ENCODE assay signal across 17 cellular contexts in the genomic region with DNA sequence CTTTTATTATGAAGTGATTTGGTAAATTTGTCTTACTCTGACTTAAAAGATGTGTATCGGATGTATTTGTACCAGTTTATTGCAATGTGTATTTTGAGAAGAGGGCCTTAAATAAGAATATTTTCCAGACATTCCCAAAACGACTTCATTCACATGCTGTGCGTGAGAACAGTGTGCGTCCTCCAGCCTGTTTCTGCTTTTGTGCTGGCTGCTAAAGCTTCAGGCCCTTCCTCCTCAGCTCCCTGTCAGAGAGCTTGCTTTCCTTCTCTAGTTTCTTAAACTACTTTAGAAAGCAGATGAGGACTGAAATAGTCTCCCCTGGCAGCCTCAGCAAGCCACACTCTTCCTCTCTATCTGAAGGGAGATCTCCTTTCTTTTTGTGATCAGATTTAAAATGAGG.
DNase-seq lines count a peak whose midpoint lies in the region; ATAC-seq, FAIRE-seq and TF ChIP-seq lines count a peak whose summit lies in the region.
"Had no signal": no experiment of that assay in that cellular context is flagged by ENCODE, and none has a peak within 500 bp of the region (broad histone marks: within the 10 kb centered on the region; RNA-seq: fewer than 3 reads in every experiment).

No MANE protein-coding gene starts in this region.

- no peak overlapping the region for H3K14ac ChIP-seq in H1 (ENCODE audit: insufficient read length)

- H3F3A ChIP-seq in GM23338 (replicated peaks; ENCODE audit: low read depth) = no peaks in the 10 kb centered on the region

- H4K8ac ChIP-seq in H1 (ENCODE audit: extremely low read depth, insufficient read depth, low read length) = no peak overlapping the region

- H3K36me3 Mint-ChIP-seq in GM23338 (ENCODE audit: low read depth) = peaks cover 10% of the 10 kb centered on the region

- CTCF ChIA-PET in H1 (lab: Charles Lee; ENCODE audit: partially characterized antibody) = no interaction called here

- H3K27ac ChIP-seq in GM23338 (ENCODE audit: low read depth) (no peak overlapping the region), H1 (ENCODE audit: low read depth, low read length) (no peak overlapping the region)
- H3K27ac ChIP-seq: BLaER1 treated with 17β-estradiol and CSF1 and Interleukin-3, amounts not matched to agents 10 nM and 100 nM; HL-60 had no signal

- H3K9me3 ChIP-seq in H1 (ENCODE audit: insufficient read depth in 2 of 2, low read depth in 1 of 2, low read length in 1 of 2) = no peaks in the 10 kb centered on the region; a peak in 1 of 4 replicates

- no peak for TF ChIP-seq RAD21 in H1 (IDR thresholded peaks at IDR 0.05 in 1 of 2, conservative IDR thresholded peaks at IDR 0.05 in 1 of 2; ENCODE audit: low read depth in 2 of 2, low read length in 2 of 2)

- H3K9me2 ChIP-seq in GM23338 (ENCODE audit: insufficient read depth) = no peaks in the 10 kb centered on the region

- no peak for FAIRE-seq in H1 (lab: Jason Lieb, UNC)
- FAIRE-seq: G401.6, GM12892 had no signal

- peaks cover 6% of the 10 kb centered on the region for H3K27me3 Mint-ChIP-seq in GM23338 (ENCODE audit: insufficient read depth, low read depth, poor library complexity)
- H3K27me3 Mint-ChIP-seq: CD4-positive, alpha-beta T cell had no signal

- no peaks in the 10 kb centered on the region for H3K36me3 ChIP-seq in GM23338 (ENCODE audit: insufficient read depth)
- no peaks in the 10 kb centered on the region for H3K36me3 ChIP-seq in H1 (ENCODE audit: control insufficient read depth in 2 of 4, insufficient read depth in 4 of 4, low read length in 3 of 4)
- H3K36me3 ChIP-seq: BLaER1 treated with 17β-estradiol and CSF1 and Interleukin-3, amounts not matched to agents 10 nM and 100 nM had no signal

- no peak overlapping the region for H3K56ac ChIP-seq in H1 (replicated peaks; ENCODE audit: insufficient read length, low read depth, low read length)

- H3K9me3 Mint-ChIP-seq in GM23338 = peaks cover 15% of the 10 kb centered on the region

- DNase-seq in AG10803 (ENCODE audit: low read depth) = peak; percentile 16
- no peak for DNase-seq in GM23338 (ENCODE audit: low spot score)
- DNase-seq in H1 (ENCODE audit: low read depth in 1 of 2, low spot score in 2 of 2) = no peak
- peak; percentile 33 to 49 for DNase-seq in foreskin fibroblast
- DNase-seq in cerebellar cortex (ENCODE audit: low spot score) = no peak
- no peak for DNase-seq in SW480 (ENCODE audit: low spot score)
- no peak for DNase-seq in Kasumi-1 (lab: John Stamatoyannopoulos, UW)
- DNase-seq in AML-193 (lab: John Stamatoyannopoulos, UW) = no peak
- DNase-seq: CD4-positive, alpha-beta T cell; DMS79; EL; GOT3 had no signal

- H2BK15ac ChIP-seq in H1 (ENCODE audit: low read length) = no peak overlapping the region

- H3K4ac ChIP-seq in H1 (replicated peaks; ENCODE audit: insufficient read length, low read depth, low read length) = no peak overlapping the region

- H3K4me2 ChIP-seq in GM23338 (no peak overlapping the region), H1 (ENCODE audit: insufficient read depth in 1 of 2, low read depth in 2 of 2, low read length in 2 of 2) (no peak overlapping the region)
- H3K4me2 ChIP-seq: BLaER1 treated with 17β-estradiol and CSF1 and Interleukin-3, amounts not matched to agents 10 nM and 100 nM had no signal

- no peak overlapping the region for H3K18ac ChIP-seq in H1 (ENCODE audit: extremely low read depth, low read length)

- 81% methylated on average over 4 of the region's 4 CpGs; no CpG with 5 or more reads in 1 of the 2 experiments for WGBS in H1 (ENCODE audit: extremely low coverage in 1 of 2, insufficient coverage in 1 of 2, insufficient read length in 1 of 2, insufficient replicate concordance in 2 of 2, low coverage in 1 of 2, low lambda C conversion rate in 2 of 2, missing lambda C conversion rate in 1 of 2), 2 experiments

- no peaks in the 10 kb centered on the region for H3K23me2 ChIP-seq in H1 (ENCODE audit: low read depth, low read length)

- no peak overlapping the region for H3K4me3 Mint-ChIP-seq in GM23338
- H3K4me3 Mint-ChIP-seq: CD4-positive, alpha-beta T cell had no signal

- no peak overlapping the region for H2BK12ac ChIP-seq in H1 (ENCODE audit: low read depth, low read length)

- no peak overlapping the region for H3K9ac ChIP-seq in H1 (replicated peaks in 1 of 4; ENCODE audit: extremely low read depth in 1 of 4, low read depth in 3 of 4, low read length in 3 of 4)
- H3K9ac ChIP-seq: BLaER1 treated with 17β-estradiol and CSF1 and Interleukin-3, amounts not matched to agents 10 nM and 100 nM had no signal

- H3K79me2 ChIP-seq in GM23338 (replicated peaks; ENCODE audit: insufficient read depth) = no peaks in the 10 kb centered on the region
- no peaks in the 10 kb centered on the region for H3K79me2 ChIP-seq in H1 (ENCODE audit: control insufficient read depth in 1 of 2, insufficient read depth in 2 of 2, low read length in 2 of 2)

- no peak overlapping the region for H2BK20ac ChIP-seq in H1 (ENCODE audit: low read length)

- H3K4me3 ChIP-seq in AG10803 (ENCODE audit: low read length) (no peak overlapping the region), GM23338 (no peak overlapping the region), H1 (ENCODE audit: extremely low read depth in 1 of 4, insufficient read depth in 2 of 4, low read depth in 3 of 4, low read length in 4 of 4) (no peak overlapping the region), foreskin fibroblast (ENCODE audit: low read depth in 1 of 2, low read length in 2 of 2) (no peak overlapping the region)
- H3K4me3 ChIP-seq: BLaER1 treated with 17β-estradiol and CSF1 and Interleukin-3, amounts not matched to agents 10 nM and 100 nM had no signal

- H2BK5ac ChIP-seq in H1 (ENCODE audit: low read depth, low read length) = no peak overlapping the region

- H3K4me1 ChIP-seq in GM23338 (ENCODE audit: insufficient read depth) (peaks cover 20% of the 10 kb centered on the region; the same call in 1 of the 2 replicates), H1 (replicated peaks in 1 of 4; ENCODE audit: control insufficient read depth in 3 of 4, insufficient read depth in 4 of 4, low read length in 3 of 4) (peaks cover 0 to 3% (median 0%) of the 10 kb centered on the region in 4 experiments; a peak in 1 of 7 replicates)
- H3K4me1 ChIP-seq: BLaER1 treated with 17β-estradiol and CSF1 and Interleukin-3, amounts not matched to agents 10 nM and 100 nM had no signal

- ATAC-seq in GM23338 = peak; percentile 31; the same call in 1 of the 3 replicates
- ATAC-seq: HCT116 had no signal

- H3K23ac ChIP-seq in H1 (ENCODE audit: insufficient read length) = no peak overlapping the region

- no peaks in the 10 kb centered on the region for H3K27me3 ChIP-seq in GM23338 (ENCODE audit: insufficient read depth)
- H3K27me3 ChIP-seq in H1 (replicated peaks in 1 of 4; ENCODE audit: control insufficient read depth in 3 of 4, extremely low read depth in 1 of 4, insufficient read depth in 3 of 4, low read length in 3 of 4) = no peaks in the 10 kb centered on the region
- H3K27me3 ChIP-seq: BLaER1 treated with 17β-estradiol and CSF1 and Interleukin-3, amounts not matched to agents 10 nM and 100 nM had no signal

- no peak overlapping the region for H4K5ac ChIP-seq in H1 (ENCODE audit: insufficient read length, low read depth, low read length)

- no peak overlapping the region for H2AK5ac ChIP-seq in H1 (ENCODE audit: low read depth, low read length)

- POLR2A ChIA-PET in H1 (lab: Charles Lee; ENCODE audit: partially characterized antibody) = interaction anchor here (0.7 kb wide), 1 partner anchor 9 kb away, joined by 4 read pairs; no protein-coding TSS in a partner anchor

- H3K79me1 ChIP-seq in H1 (ENCODE audit: low read depth, low read length) = no peaks in the 10 kb centered on the region

- no peaks in the 10 kb centered on the region for H4K20me1 ChIP-seq in GM23338 (replicated peaks; ENCODE audit: insufficient read depth)
- H4K20me1 ChIP-seq in H1 (replicated peaks in 1 of 2; ENCODE audit: control insufficient read depth in 1 of 2, insufficient read depth in 2 of 2, low read length in 2 of 2) = no peaks in the 10 kb centered on the region
- H4K20me1 ChIP-seq: BLaER1 treated with 17β-estradiol and CSF1 and Interleukin-3, amounts not matched to agents 10 nM and 100 nM had no signal

- H4K91ac ChIP-seq in H1 (replicated peaks; ENCODE audit: insufficient read length, low read length) = no peak overlapping the region

- TF ChIP-seq POLR2A in H1 (IDR thresholded peaks at IDR 0.05; ENCODE audit: control extremely low read depth in 1 of 2, low read depth in 2 of 2, low read length in 2 of 2) = no peak

- TF ChIP-seq CTCF in AG10803 (conservative IDR thresholded peaks at IDR 0.05; ENCODE audit: low read length) (no peak), GM23338 (conservative IDR thresholded peaks at IDR 0.05; ENCODE audit: low read depth in 2 of 2) (no peak), H1 (IDR thresholded peaks at IDR 0.05; ENCODE audit: control extremely low read depth in 1 of 3, insufficient read depth in 1 of 3, low read depth in 1 of 3, low read length in 3 of 3) (no peak), foreskin fibroblast (IDR thresholded peaks at IDR 0.05; ENCODE audit: low read depth, low read length) (no peak)

- H2AFZ ChIP-seq in GM23338 = no peak overlapping the region
- peak overlapping the region; percentile 76; the same call in 1 of the 2 replicates for H2AFZ ChIP-seq in H1 (ENCODE audit: low read length)

- no peak overlapping the region for H3K27ac Mint-ChIP-seq in GM23338
- H3K27ac Mint-ChIP-seq: CD4-positive, alpha-beta T cell had no signal

- peaks cover 14% of the 10 kb centered on the region for H3K4me1 Mint-ChIP-seq in GM23338

- TF ChIP-seq EP300 in H1 (IDR thresholded peaks at IDR 0.05; ENCODE audit: borderline replicate concordance in 1 of 2, low read depth in 2 of 2, low read length in 2 of 2) = no peak

- no peak overlapping the region for H2BK120ac ChIP-seq in H1 (replicated peaks; ENCODE audit: low read depth, low read length)

TF ChIP-seq in GM23338, 12 proteins besides CTCF, POLR2A, EP300 and RAD21 (continues in another document):
- TF ChIP-seq, protein P1, sequence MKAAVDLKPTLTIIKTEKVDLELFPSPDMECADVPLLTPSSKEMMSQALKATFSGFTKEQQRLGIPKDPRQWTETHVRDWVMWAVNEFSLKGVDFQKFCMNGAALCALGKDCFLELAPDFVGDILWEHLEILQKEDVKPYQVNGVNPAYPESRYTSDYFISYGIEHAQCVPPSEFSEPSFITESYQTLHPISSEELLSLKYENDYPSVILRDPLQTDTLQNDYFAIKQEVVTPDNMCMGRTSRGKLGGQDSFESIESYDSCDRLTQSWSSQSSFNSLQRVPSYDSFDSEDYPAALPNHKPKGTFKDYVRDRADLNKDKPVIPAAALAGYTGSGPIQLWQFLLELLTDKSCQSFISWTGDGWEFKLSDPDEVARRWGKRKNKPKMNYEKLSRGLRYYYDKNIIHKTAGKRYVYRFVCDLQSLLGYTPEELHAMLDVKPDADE (IDR thresholded peaks at IDR 0.05) = no peak

TF ChIP-seq in H1, 55 proteins besides CTCF, POLR2A, EP300 and RAD21 (continues in another document):
- TF ChIP-seq RNF2 (IDR thresholded peaks at IDR 0.05; ENCODE audit: borderline replicate concordance, low read depth, low read length, missing control alignments, poor library complexity, severe bottlenecking) = no peak
- no peak for TF ChIP-seq RXRA (IDR thresholded peaks at IDR 0.05; ENCODE audit: insufficient read depth, low read depth, low read length)
- no peak for TF ChIP-seq FOSL1 (IDR thresholded peaks at IDR 0.05; ENCODE audit: insufficient read depth, low read depth, low read length)
- TF ChIP-seq PHF8 (conservative IDR thresholded peaks at IDR 0.05; ENCODE audit: low read depth, low read length) = no peak

Comparison
In these comparisons a context has a peak if more than half of its experiments do, and no peak if none do; other contexts are left out.
1. DNase-seq: peak in AG10803 (single experiment) and foreskin fibroblast (2 of 2); none in GM23338 (single experiment), H1 (0 of 2), cerebellar cortex (single experiment), SW480 (single experiment), Kasumi-1 (0 of 2) and AML-193 (0 of 2).